In the genomic region with DNA sequence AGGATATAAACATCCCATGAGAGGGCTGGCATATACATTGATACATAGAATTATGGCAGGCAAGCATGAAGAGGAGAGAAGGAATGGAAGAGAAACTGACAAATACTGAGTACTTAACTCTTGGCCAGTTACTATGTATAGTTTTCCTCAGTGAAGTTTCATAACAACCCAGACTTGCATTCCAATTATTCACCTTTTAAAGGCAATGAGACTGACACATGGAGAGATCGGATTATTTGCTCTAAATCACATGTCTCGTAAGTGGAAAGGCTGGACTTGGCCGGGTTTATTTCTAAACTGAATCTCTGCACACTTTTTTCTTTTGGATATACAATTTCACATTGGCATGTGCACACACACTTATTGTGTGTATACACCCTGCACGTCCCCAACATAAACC, we compare ENCODE assay signal across 16 cellular contexts.
A peak's percentile ranks its signal among the peaks of the same experiment; 100 is the strongest.
DNase-seq lines count a peak whose midpoint lies in the region; ATAC-seq, FAIRE-seq and TF ChIP-seq lines count a peak whose summit lies in the region.
"Had no signal": no experiment of that assay in that cellular context is flagged by ENCODE, and none has a peak within 500 bp of the region (broad histone marks: within the 10 kb centered on the region; RNA-seq: fewer than 3 reads in every experiment).

No MANE protein-coding gene starts in this region.

- H3K36me3 ChIP-seq in cardiac muscle cell = no peaks in the 10 kb centered on the region
- no peaks in the 10 kb centered on the region for H3K36me3 ChIP-seq in upper lobe of right lung
- H3K36me3 ChIP-seq: BLaER1 treated with 17β-estradiol and CSF1 and Interleukin-3, amounts not matched to agents 10 nM and 100 nM had no signal

- no peak for TF ChIP-seq CTCF in cardiac muscle cell (IDR thresholded peaks at IDR 0.05; ENCODE audit: low read depth, low read length)
- TF ChIP-seq CTCF in upper lobe of right lung (IDR thresholded peaks at IDR 0.05) = no peak

- peak; percentile 45 for FAIRE-seq in islet of Langerhans (lab: Jason Lieb, UNC)
- FAIRE-seq: H54 had no signal

- ATAC-seq in upper lobe of right lung = peak; percentile 53
- ATAC-seq in activated CD4-positive, CD25-positive, alpha-beta regulatory T cell treated with anti-CD3 and anti-CD28 coated beads, Interleukin-2, amount 50 U/mL, for 24 hours = no peak
- ATAC-seq: HCT116 had no signal

- H3K4me1 ChIP-seq in cardiac muscle cell (ENCODE audit: low read depth) (peaks cover 31% of the 10 kb centered on the region), upper lobe of right lung (no peaks in the 10 kb centered on the region)
- H3K4me1 ChIP-seq: BLaER1 treated with 17β-estradiol and CSF1 and Interleukin-3, amounts not matched to agents 10 nM and 100 nM had no signal

- intact Hi-C loops in cardiac septum (cut with DNase I) (no loop called here), upper lobe of right lung (cut with DNase I) (no loop called here)

- peak overlapping the region; percentile 38 for H3K27ac ChIP-seq in cardiac muscle cell
- H3K27ac ChIP-seq in upper lobe of right lung = peak overlapping the region; percentile 40
- H3K27ac ChIP-seq: BLaER1 treated with 17β-estradiol and CSF1 and Interleukin-3, amounts not matched to agents 10 nM and 100 nM; GM23248; HL-60 had no signal

- no peaks in the 10 kb centered on the region for H3K27me3 ChIP-seq in cardiac muscle cell
- no peaks in the 10 kb centered on the region for H3K27me3 ChIP-seq in upper lobe of right lung
- H3K27me3 ChIP-seq: BLaER1 treated with 17β-estradiol and CSF1 and Interleukin-3, amounts not matched to agents 10 nM and 100 nM had no signal

- DNase-seq in cardiac muscle cell (ENCODE audit: low read depth in 1 of 2, low spot score in 1 of 2) (no peak), cardiac septum (ENCODE audit: low spot score) (no peak), renal cortical epithelial cell (ENCODE audit: low read depth) (peak; percentile 6), upper lobe of right lung (no peak), RKO (ENCODE audit: low spot score) (no peak)
- DNase-seq: ACHN; Calu3; CD4-positive, CD25-positive, alpha-beta regulatory T cell; DMS 273 treated with DMSO at 0.1 percent for 48 hours; GM23248 had no signal

- H3K4me3 ChIP-seq in cardiac muscle cell (no peak overlapping the region), upper lobe of right lung (peak overlapping the region; percentile 18)
- H3K4me3 ChIP-seq: BLaER1 treated with 17β-estradiol and CSF1 and Interleukin-3, amounts not matched to agents 10 nM and 100 nM; GM23248 had no signal

- no peaks in the 10 kb centered on the region for H3K9me3 ChIP-seq in cardiac muscle cell (ENCODE audit: low read depth)
- H3K9me3 ChIP-seq in upper lobe of right lung = no peaks in the 10 kb centered on the region
- H3K9me3 ChIP-seq: BLaER1 treated with 17β-estradiol and CSF1 and Interleukin-3, amounts not matched to agents 10 nM and 100 nM had no signal
